11 cellular contexts compared by ENCODE assay signal in the genomic region with DNA sequence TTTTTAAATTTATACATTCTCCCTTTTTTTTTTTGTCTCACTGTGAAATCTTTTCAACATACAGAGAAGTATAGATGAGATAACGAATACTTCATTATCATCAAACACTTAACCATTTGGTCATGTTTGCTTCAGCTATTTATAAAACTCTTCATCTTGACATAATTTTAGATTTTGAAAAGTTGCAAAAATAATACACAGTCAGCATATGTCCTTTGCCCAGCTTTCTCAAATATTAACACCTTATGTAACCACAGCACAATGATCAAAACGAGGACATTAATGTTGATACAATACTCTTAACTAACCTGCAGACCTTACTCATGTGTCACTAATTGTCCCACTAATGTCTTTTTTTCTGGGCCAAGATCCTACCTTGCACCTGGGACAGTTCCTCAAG. TPM values are rescaled to one million over a fixed set of nuclear protein-coding genes. Genes with fewer than 3 reads are reported as not detected.
"Had no signal": no experiment of that assay in that cellular context is flagged by ENCODE, and none has a peak within 500 bp of the region (broad histone marks: within the 10 kb centered on the region; RNA-seq: fewer than 3 reads in every experiment).

No MANE protein-coding gene starts in this region.

- H3K4me2 ChIP-seq: KMS-11 had no signal

- H3K9ac ChIP-seq: GM23248, KMS-11 had no signal

- H3K27ac ChIP-seq: GM23248, HL-60, KMS-11 had no signal

- H3K36me3 ChIP-seq: HAP-1 had no signal

- H3K9me3 ChIP-seq: HAP-1 had no signal

- H3K4me3 ChIP-seq: GM23248, HAP-1 had no signal

- ATAC-seq: HCT116 had no signal

- H3K4me1 ChIP-seq: HAP-1 had no signal

- DNase-seq: GM23248, GOT3, H7, HFFc6, Karpas-422, KBM-7 had no signal

- H2AFZ ChIP-seq: GM23248 had no signal

RNA-seq across cellular contexts. Expression of a gene that starts 36.0 kb away (rescaled TPM):
- total RNA-seq: HT1080 had no signal
